In genomic region chr15:28096411-28096719, GRCh38 we compare ENCODE assay signal across 8 cellular contexts. TPM values are rescaled to one million over a fixed set of nuclear protein-coding genes. Genes with fewer than 3 reads are reported as not detected.
A peak's percentile ranks its signal among the peaks of the same experiment; 100 is the strongest.
DNase-seq lines count a peak whose midpoint lies in the region; ATAC-seq and TF ChIP-seq lines count a peak whose summit lies in the region.
"Had no signal": no experiment of that assay in that cellular context is flagged by ENCODE, and none has a peak within 500 bp of the region (broad histone marks: within the 10 kb centered on the region; RNA-seq: fewer than 3 reads in every experiment).

No MANE protein-coding gene starts in this region.

- WGBS in GM23248 (ENCODE audit: low coverage in 1 of 2, low lambda C conversion rate in 2 of 2, missing lambda C conversion rate in 2 of 2), 2 experiments: 1 to 3% methylated on average over 13 to 14 of the region's 15 CpGs
- WGBS in gastroesophageal sphincter (ENCODE audit: low coverage in 1 of 2), 2 donors: 0 to 3% methylated on average over 1 to 6 of the region's 15 CpGs
- 0 to 2% (median 1%) methylated on average over 1 to 15 of the region's 15 CpGs for WGBS in spleen, 5 donors

- no peak for DNase-seq in GM23248
- DNase-seq in spleen: no peak
- no peak for DNase-seq in ureter (ENCODE audit: low spot score)

- H3K36me3 ChIP-seq in GM23248 (ENCODE audit: low read depth) (no peaks in the 10 kb centered on the region), OCI-LY3 (replicated peaks; ENCODE audit: low read depth, low read length) (no peaks in the 10 kb centered on the region), gastroesophageal sphincter (no peaks in the 10 kb centered on the region), spleen (no peaks in the 10 kb centered on the region)

- H3K4me2 ChIP-seq in GM23248 (ENCODE audit: unreplicated experiment): peak overlapping the region; percentile 90
- H3K4me2 ChIP-seq in OCI-LY3 (ENCODE audit: low read length): no peak overlapping the region

- TF ChIP-seq EP300 in gastroesophageal sphincter (IDR thresholded peaks at IDR 0.05): no peak

- H3K27ac ChIP-seq in GM23248 (no peak overlapping the region), OCI-LY3 (ENCODE audit: low read length) (no peak overlapping the region), gastroesophageal sphincter (peak overlapping the region; percentile 9 to 82 (median 77)), spleen (peak overlapping the region in 6 of 8 donors; percentile 8 to 65 (median 50))

- intact Hi-C loops in spleen (cut with DNase I; ENCODE audit: low total_unique reads): no loop called here

- ATAC-seq in gastroesophageal sphincter (no peak), GM18870 (IDR thresholded peaks at IDR 0.05; ENCODE audit: unreplicated experiment) (no peak), HG03196 (IDR thresholded peaks at IDR 0.05; ENCODE audit: unreplicated experiment) (no peak)

- H2AFZ ChIP-seq in GM23248 (peak overlapping the region; percentile 74), OCI-LY3 (ENCODE audit: low read depth, low read length) (no peak overlapping the region)

- H3F3A ChIP-seq in GM23248 (ENCODE audit: insufficient read depth): no peaks in the 10 kb centered on the region

- H3K9ac ChIP-seq in GM23248: no peak overlapping the region
- no peak overlapping the region for H3K9ac ChIP-seq in OCI-LY3 (ENCODE audit: low read length)

- H3K4me3 ChIP-seq in GM23248: peak overlapping the region; percentile 59
- peak overlapping the region; percentile 71 for H3K4me3 ChIP-seq in OCI-LY3 (ENCODE audit: low read length)
- peak overlapping the region; percentile 36 to 61 for H3K4me3 ChIP-seq in gastroesophageal sphincter
- H3K4me3 ChIP-seq in spleen: peak overlapping the region; percentile 35 to 68 (median 48)
- H3K4me3 ChIP-seq: mucosa of descending colon had no signal

- no peak for TF ChIP-seq POLR2A in gastroesophageal sphincter (IDR thresholded peaks at IDR 0.05)
- no peak for TF ChIP-seq POLR2A in spleen (IDR thresholded peaks at IDR 0.05)

- TF ChIP-seq CTCF in OCI-LY3 (IDR thresholded peaks at IDR 0.05; ENCODE audit: low read depth, low read length) (no peak), gastroesophageal sphincter (IDR thresholded peaks at IDR 0.05) (no peak), spleen (IDR thresholded peaks at IDR 0.05 in 8 of 11, conservative IDR thresholded peaks at IDR 0.05 in 3 of 11) (no peak)

- H4K20me1 ChIP-seq in GM23248 (ENCODE audit: insufficient read depth) (no peaks in the 10 kb centered on the region), OCI-LY3 (ENCODE audit: insufficient read depth, low read length) (no peaks in the 10 kb centered on the region)

- H3K27me3 ChIP-seq in GM23248 (replicated peaks; ENCODE audit: insufficient read depth): peaks cover 43% of the 10 kb centered on the region
- no peaks in the 10 kb centered on the region for H3K27me3 ChIP-seq in OCI-LY3 (ENCODE audit: low read depth, low read length)
- peaks cover 72% of the 10 kb centered on the region for H3K27me3 ChIP-seq in gastroesophageal sphincter
- H3K27me3 ChIP-seq in spleen (replicated peaks in 1 of 7): peaks cover 0 to 100% (median 67%) of the 10 kb centered on the region in 7 donors

- no peaks in the 10 kb centered on the region for H3K79me2 ChIP-seq in GM23248 (ENCODE audit: insufficient read depth)
- no peaks in the 10 kb centered on the region for H3K79me2 ChIP-seq in OCI-LY3 (ENCODE audit: low read length)

- H3K9me3 ChIP-seq in GM23248 (ENCODE audit: low read depth): no peaks in the 10 kb centered on the region
- H3K9me3 ChIP-seq in OCI-LY3 (ENCODE audit: insufficient read depth, low read length): no peaks in the 10 kb centered on the region
- peaks cover 0 to 6% (median 0%) of the 10 kb centered on the region in 3 donors for H3K9me3 ChIP-seq in gastroesophageal sphincter
- H3K9me3 ChIP-seq in spleen: peaks cover 0 to 14% (median 10%) of the 10 kb centered on the region in 8 donors

- peaks cover 4% of the 10 kb centered on the region for H3K4me1 ChIP-seq in GM23248 (ENCODE audit: insufficient read depth)
- H3K4me1 ChIP-seq in OCI-LY3 (ENCODE audit: low read length): no peaks in the 10 kb centered on the region
- H3K4me1 ChIP-seq in gastroesophageal sphincter: peaks cover 0 to 56% (median 14%) of the 10 kb centered on the region in 3 donors
- peaks cover 30 to 61% (median 52%) of the 10 kb centered on the region in 6 donors for H3K4me1 ChIP-seq in spleen

- in situ Hi-C loops in GM23248 (cut with MboI): no loop called here

- no peaks in the 10 kb centered on the region for H3K9me2 ChIP-seq in GM23248 (ENCODE audit: insufficient read depth)

RNA-seq across cellular contexts. Expression of gene OCA2, which starts 2.8 kb away (rescaled TPM):
- total RNA-seq in GM23248 (2014; rRNA removed; shearing (Covaris generic)): not detected in 2 replicates
- polyA plus RNA-seq in GM23248 (2016; fragmentation: Nextera tagmentation; extraction: Ambion mirVana): not detected in 2 replicates
- 1 to 10 TPM in 2 of 4 donors, under 1 TPM in 1, not detected in 1; 0.40 to 2.0 (median 1.1) TPM for total RNA-seq in gastroesophageal sphincter
- 1 to 10 TPM in 4 of 7 donors, under 1 TPM in 3; 0.39 to 3.0 (median 1.0) TPM for total RNA-seq in spleen
- polyA plus RNA-seq in spleen: 1 to 10 TPM in 1 of 3 donors, under 1 TPM in 2; 0.86 to 1.2 (median 1.00) TPM
- total RNA-seq in ureter: 0.73 TPM

Comparison
In these comparisons a context has a peak if more than half of its experiments do, and no peak if none do; other contexts are left out.
1. H3K27ac ChIP-seq: peak in gastroesophageal sphincter (4 of 4) and spleen (6 of 8); none in GM23248 (single experiment) and OCI-LY3 (single experiment).
2. Peak in every context shown above with its lines, with median percentiles within 50 percentile points of each other: H3K4me3 ChIP-seq.